ENCODE assay signal across 1 cellular context in the genomic region with DNA sequence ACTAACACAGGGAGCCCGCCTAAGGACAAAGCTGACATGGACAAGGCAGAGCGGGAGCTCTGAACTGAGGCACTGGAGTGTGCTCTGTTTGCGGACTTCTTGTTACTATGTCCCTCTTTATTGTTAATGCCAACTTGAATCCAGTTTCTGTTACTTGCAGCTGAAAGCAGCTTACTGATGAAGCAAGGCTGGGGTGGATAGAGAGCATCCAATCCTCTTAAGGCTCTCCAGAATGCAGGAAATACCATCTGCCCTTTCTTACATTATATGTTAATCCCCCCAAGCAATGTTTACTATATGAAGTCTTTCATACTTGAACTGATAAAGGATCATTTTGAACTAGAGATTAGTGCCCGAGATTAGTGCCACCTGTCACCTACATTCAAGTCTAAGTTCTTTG.
TF ChIP-seq lines count a peak whose summit lies in the region.

No MANE protein-coding gene starts in this region.

TF ChIP-seq in HepG2, 621 proteins besides CTCF, POLR2A, EP300 and RAD21:
- TF ChIP-seq, protein P1, sequence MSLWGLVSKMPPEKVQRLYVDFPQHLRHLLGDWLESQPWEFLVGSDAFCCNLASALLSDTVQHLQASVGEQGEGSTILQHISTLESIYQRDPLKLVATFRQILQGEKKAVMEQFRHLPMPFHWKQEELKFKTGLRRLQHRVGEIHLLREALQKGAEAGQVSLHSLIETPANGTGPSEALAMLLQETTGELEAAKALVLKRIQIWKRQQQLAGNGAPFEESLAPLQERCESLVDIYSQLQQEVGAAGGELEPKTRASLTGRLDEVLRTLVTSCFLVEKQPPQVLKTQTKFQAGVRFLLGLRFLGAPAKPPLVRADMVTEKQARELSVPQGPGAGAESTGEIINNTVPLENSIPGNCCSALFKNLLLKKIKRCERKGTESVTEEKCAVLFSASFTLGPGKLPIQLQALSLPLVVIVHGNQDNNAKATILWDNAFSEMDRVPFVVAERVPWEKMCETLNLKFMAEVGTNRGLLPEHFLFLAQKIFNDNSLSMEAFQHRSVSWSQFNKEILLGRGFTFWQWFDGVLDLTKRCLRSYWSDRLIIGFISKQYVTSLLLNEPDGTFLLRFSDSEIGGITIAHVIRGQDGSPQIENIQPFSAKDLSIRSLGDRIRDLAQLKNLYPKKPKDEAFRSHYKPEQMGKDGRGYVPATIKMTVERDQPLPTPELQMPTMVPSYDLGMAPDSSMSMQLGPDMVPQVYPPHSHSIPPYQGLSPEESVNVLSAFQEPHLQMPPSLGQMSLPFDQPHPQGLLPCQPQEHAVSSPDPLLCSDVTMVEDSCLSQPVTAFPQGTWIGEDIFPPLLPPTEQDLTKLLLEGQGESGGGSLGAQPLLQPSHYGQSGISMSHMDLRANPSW (CRISPR knock-in tag; IDR thresholded peaks at IDR 0.05; ENCODE audit: borderline replicate concordance), result no peak
- no peak for TF ChIP-seq NFE2L1 (CRISPR knock-in tag; IDR thresholded peaks at IDR 0.05; ENCODE audit: borderline replicate concordance)
- no peak for TF ChIP-seq ZBTB3 (CRISPR knock-in tag; IDR thresholded peaks at IDR 0.05; ENCODE audit: borderline replicate concordance, low read depth)
- TF ChIP-seq CREM (IDR thresholded peaks at IDR 0.05), result no peak
- no peak for TF ChIP-seq CREM (CRISPR knock-in tag; IDR thresholded peaks at IDR 0.05)
- no peak for TF ChIP-seq PAWR (CRISPR knock-in tag; IDR thresholded peaks at IDR 0.05; ENCODE audit: borderline replicate concordance)
